Comparison of ENCODE assay signal across 16 cellular contexts in the genomic region with DNA sequence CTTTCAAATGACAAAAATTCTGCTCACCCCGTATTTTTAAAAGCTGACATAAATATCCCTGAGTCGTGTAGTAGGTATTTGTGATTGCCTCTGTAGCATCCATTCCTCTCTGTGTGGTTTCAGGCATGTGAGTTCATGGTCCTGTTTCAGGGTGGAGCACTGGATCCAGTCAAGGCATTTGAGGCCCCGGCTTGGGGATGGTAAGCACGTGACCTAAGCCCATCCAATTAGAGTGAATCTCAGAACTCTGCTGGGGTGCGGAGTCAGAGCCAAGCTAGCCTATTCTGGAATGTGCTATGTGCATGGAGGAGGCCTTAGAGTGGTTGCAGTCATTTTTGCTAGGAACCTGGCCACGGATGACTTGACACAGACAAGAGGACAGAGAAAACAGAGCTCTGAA. TPM values are rescaled to one million over a fixed set of nuclear protein-coding genes. Genes with fewer than 3 reads are reported as not detected.
DNase-seq lines count a peak whose midpoint lies in the region; ATAC-seq and TF ChIP-seq lines count a peak whose summit lies in the region.
"Had no signal": no experiment of that assay in that cellular context is flagged by ENCODE, and none has a peak within 500 bp of the region (broad histone marks: within the 10 kb centered on the region; RNA-seq: fewer than 3 reads in every experiment).

No MANE protein-coding gene starts in this region.

- intact Hi-C loops in heart left ventricle (cut with DNase I): no loop called here

- no peak overlapping the region for H3K18ac ChIP-seq in neuronal stem cell (ENCODE audit: low read length)

- no peak overlapping the region for H2BK5ac ChIP-seq in neuronal stem cell (ENCODE audit: low read length)

- H2BK120ac ChIP-seq in neuronal stem cell (ENCODE audit: low read depth, low read length): no peak overlapping the region

- H3K4me3 ChIP-seq in GM23248 (no peak overlapping the region), neuronal stem cell (ENCODE audit: low read length in 2 of 2) (no peak overlapping the region), heart left ventricle (no peak overlapping the region)
- H3K4me3 ChIP-seq: psoas muscle had no signal

- H2AK5ac ChIP-seq in neuronal stem cell (ENCODE audit: low read depth, low read length): no peak overlapping the region

- no peak for TF ChIP-seq CTCF in heart left ventricle (IDR thresholded peaks at IDR 0.05)

- no peak overlapping the region for H3K4me2 ChIP-seq in GM23248 (ENCODE audit: unreplicated experiment)
- no peak overlapping the region for H3K4me2 ChIP-seq in neuronal stem cell (ENCODE audit: insufficient read depth, low read length, poor library complexity, severe bottlenecking)

- no peaks in the 10 kb centered on the region for H3K9me2 ChIP-seq in GM23248 (ENCODE audit: insufficient read depth)

- peaks cover 7% of the 10 kb centered on the region; the same call in 1 of the 2 replicates for H3F3A ChIP-seq in GM23248 (ENCODE audit: insufficient read depth)

- H3K9me3 ChIP-seq in GM23248 (ENCODE audit: low read depth) (no peaks in the 10 kb centered on the region), neuronal stem cell (replicated peaks in 1 of 2; ENCODE audit: control insufficient read depth in 2 of 2, insufficient read depth in 1 of 2, low read depth in 1 of 2, low read length in 2 of 2) (no peaks in the 10 kb centered on the region), heart left ventricle (peaks cover 0 to 15% (median 3%) of the 10 kb centered on the region in 12 donors)
- H3K9me3 ChIP-seq: psoas muscle had no signal

- H3K4me1 ChIP-seq in GM23248 (ENCODE audit: insufficient read depth) (peaks cover 6% of the 10 kb centered on the region), neuronal stem cell (ENCODE audit: control insufficient read depth in 2 of 2, insufficient read depth in 1 of 2, low read depth in 1 of 2, low read length in 2 of 2) (peaks cover 8 to 11% of the 10 kb centered on the region in 2 donors), heart left ventricle (peaks cover 0 to 25% (median 9%) of the 10 kb centered on the region in 12 donors)
- H3K4me1 ChIP-seq: psoas muscle had no signal

- H2BK15ac ChIP-seq in neuronal stem cell (ENCODE audit: low read length): no peak overlapping the region

- H2BK12ac ChIP-seq in neuronal stem cell (ENCODE audit: low read length): no peak overlapping the region

- no peak overlapping the region for H3K23ac ChIP-seq in neuronal stem cell (ENCODE audit: low read depth, low read length, poor library complexity)

- in situ Hi-C loops in GM23248 (cut with MboI): no loop called here

- ATAC-seq in heart left ventricle (no peak), HG03045 (IDR thresholded peaks at IDR 0.05; ENCODE audit: unreplicated experiment) (no peak)
- ATAC-seq: left colon, psoas muscle had no signal

- H3K36me3 ChIP-seq in GM23248 (ENCODE audit: low read depth) (no peaks in the 10 kb centered on the region), neuronal stem cell (replicated peaks in 1 of 2; ENCODE audit: control insufficient read depth in 2 of 2, insufficient read depth in 2 of 2, low read length in 2 of 2) (no peaks in the 10 kb centered on the region), heart left ventricle (no peaks in the 10 kb centered on the region)

- WGBS in GM23248 (ENCODE audit: low coverage in 1 of 2, low lambda C conversion rate in 2 of 2, missing lambda C conversion rate in 2 of 2), 2 experiments: 76 to 77% methylated on average over 6 of the region's 6 CpGs
- WGBS in neuronal stem cell (ENCODE audit: extremely low coverage in 2 of 2, insufficient read length in 2 of 2, insufficient replicate concordance in 1 of 2), 2 donors: no CpG with 5 or more reads among the region's 6 CpGs
- 90 to 92% (median 90%) methylated on average over 6 of the region's 6 CpGs for WGBS in heart left ventricle, 4 donors

- no peaks in the 10 kb centered on the region for H4K20me1 ChIP-seq in GM23248 (ENCODE audit: insufficient read depth)

- no peaks in the 10 kb centered on the region for H3K27me3 ChIP-seq in GM23248 (replicated peaks; ENCODE audit: insufficient read depth)
- H3K27me3 ChIP-seq in neuronal stem cell (ENCODE audit: control insufficient read depth in 3 of 3, insufficient read depth in 3 of 3, low read depth in 1 of 3, low read length in 3 of 3): no peaks in the 10 kb centered on the region
- H3K27me3 ChIP-seq in heart left ventricle: peaks cover 0 to 6% (median 0%) of the 10 kb centered on the region in 9 donors

- TF ChIP-seq POLR2A in heart left ventricle (IDR thresholded peaks at IDR 0.05): no peak

- no peak overlapping the region for H3K4ac ChIP-seq in neuronal stem cell (ENCODE audit: low read length)

- no peak overlapping the region for H3K9ac ChIP-seq in GM23248
- H3K9ac ChIP-seq in neuronal stem cell (ENCODE audit: low read depth, low read length, poor library complexity): no peak overlapping the region

- H4K91ac ChIP-seq in neuronal stem cell (ENCODE audit: low read depth, low read length, poor library complexity): no peak overlapping the region

- H3K14ac ChIP-seq in neuronal stem cell (ENCODE audit: low read length): no peak overlapping the region

- H3K27ac ChIP-seq in GM23248: no peak overlapping the region
- H3K27ac ChIP-seq in neuronal stem cell (replicated peaks; ENCODE audit: low read length): no peak overlapping the region
- H3K27ac ChIP-seq in heart left ventricle: no peak overlapping the region
- H3K27ac ChIP-seq: psoas muscle had no signal

- H3K79me2 ChIP-seq in GM23248 (ENCODE audit: insufficient read depth): no peaks in the 10 kb centered on the region

- peak; percentile 66 for DNase-seq in GM23248
- peak; percentile 42 for DNase-seq in T1000 (lab: John Stamatoyannopoulos, UW)
- peak; percentile 65 for DNase-seq in fibroblast of peridontal ligament (ENCODE audit: extremely low read depth)
- DNase-seq in neuronal stem cell (ENCODE audit: low spot score): no peak
- no peak for DNase-seq in heart left ventricle
- no peak for DNase-seq in DMS 273 (lab: John Stamatoyannopoulos, UW; ENCODE audit: unreplicated experiment)
- DNase-seq in DMS153 treated with DMSO at 0.1 percent for 48 hours (lab: John Stamatoyannopoulos, UW; ENCODE audit: unreplicated experiment): no peak
- DNase-seq: activated B cell treated with CpG ODN at 0.5 μM for 24 hours; activated gamma-delta T cell; CD4-positive, CD25-positive, alpha-beta regulatory T cell; effector memory CD4-positive, alpha-beta T cell; left colon; NCI-H526 treated with DMSO at 0.1 percent for 48 hours; stimulated activated CD4-positive, alpha-beta T cell treated with anti-CD3 and anti-CD28 coated beads, Interleukin-15, amount 100 ng/mL, for 24 hours had no signal

- H2AFZ ChIP-seq in GM23248: no peak overlapping the region
- peak overlapping the region; percentile 62 for H2AFZ ChIP-seq in neuronal stem cell (ENCODE audit: low read length)

- H3K79me1 ChIP-seq in neuronal stem cell (ENCODE audit: low read depth, low read length): peaks cover 1% of the 10 kb centered on the region

- H4K8ac ChIP-seq in neuronal stem cell (ENCODE audit: low read depth, low read length): no peak overlapping the region

RNA-seq across cellular contexts. Expression of a gene that starts 4.3 kb away (rescaled TPM):
- total RNA-seq in GM23248 (2014; rRNA removed; shearing (Covaris generic)): 53.0 and 62.2 TPM in 2 replicates
- polyA plus RNA-seq in GM23248 (2016; fragmentation: Nextera tagmentation; extraction: Ambion mirVana) (80.5 and 82.8 TPM in 2 replicates), heart left ventricle (10 to 100 TPM; 34.0 to 41.6 TPM)
- 288 TPM for polyA plus RNA-seq in neuronal stem cell (2013, experiment 1 of 2)
- 282 TPM for polyA plus RNA-seq in neuronal stem cell (2013, experiment 2 of 2)
- total RNA-seq in heart left ventricle: 10 to 100 TPM; 16.2 to 36.7 (median 24.0) TPM
- total RNA-seq: CD4-positive, CD25-positive, alpha-beta regulatory T cell had no signal

Comparison
In these comparisons a context has a peak if more than half of its experiments do, and no peak if none do; other contexts are left out.
1. DNase-seq: peak in GM23248 (single experiment), T1000 (single experiment) and fibroblast of peridontal ligament (single experiment); none in neuronal stem cell (single experiment), heart left ventricle (0 of 5), DMS 273 (single experiment) and DMS153 treated with DMSO at 0.1 percent for 48 hours (single experiment).